In genomic region chr2:64620661-64621060, GRCh38 we compare ENCODE assay signal across 23 cellular contexts. TPM values are rescaled to one million over a fixed set of nuclear protein-coding genes. Genes with fewer than 3 reads are reported as not detected.
DNase-seq lines count a peak whose midpoint lies in the region; ATAC-seq, FAIRE-seq and TF ChIP-seq lines count a peak whose summit lies in the region.
"Had no signal": no experiment of that assay in that cellular context is flagged by ENCODE, and none has a peak within 500 bp of the region (broad histone marks: within the 10 kb centered on the region; RNA-seq: fewer than 3 reads in every experiment).

No MANE protein-coding gene starts in this region.

- no peak for TF ChIP-seq RAD21 in HepG2 (CRISPR knock-in tag; IDR thresholded peaks at IDR 0.05)

- intact Hi-C loops in HepG2 (cut with micrococcal nuclease; ENCODE audit: unreplicated experiment), result no loop called here
- intact Hi-C loops in right lobe of liver (cut with DNase I), result loop anchor here in 1 of 2 donors (10.0 kb wide), 1 partner anchor 244 kb away; no protein-coding TSS in a partner anchor
- intact Hi-C loops in OCI-LY7 (cut with micrococcal nuclease; ENCODE audit: unreplicated experiment), result loop anchor here (10.0 kb wide), 1 partner anchor 286 kb away; no protein-coding TSS in a partner anchor
- intact Hi-C loops in left colon (cut with DNase I, micrococcal nuclease), result no loop called here

- no peak overlapping the region for H3K9ac ChIP-seq in HepG2 (ENCODE audit: insufficient read depth, low read depth, low read length)
- H3K9ac ChIP-seq in iPS-20b (ENCODE audit: low read depth, low read length), result no peak overlapping the region; the same call in 1 of the 2 replicates
- H3K9ac ChIP-seq: BLaER1 treated with 17β-estradiol and CSF1 and Interleukin-3, amounts not matched to agents 10 nM and 100 nM had no signal

- no peaks in the 10 kb centered on the region for H4K20me1 ChIP-seq in HepG2 (ENCODE audit: insufficient read depth, low read length)
- H4K20me1 ChIP-seq in OCI-LY7 (ENCODE audit: insufficient read depth, low read length), result no peaks in the 10 kb centered on the region
- H4K20me1 ChIP-seq: BLaER1 treated with 17β-estradiol and CSF1 and Interleukin-3, amounts not matched to agents 10 nM and 100 nM had no signal

- H3K4me3 ChIP-seq in HepG2 (replicated peaks in 1 of 3; ENCODE audit: insufficient read depth in 1 of 3, low read depth in 2 of 3, low read length in 3 of 3), result no peak overlapping the region
- H3K4me3 ChIP-seq in right lobe of liver, result no peak overlapping the region
- H3K4me3 ChIP-seq in HAP-1, result no peak overlapping the region
- peak overlapping the region; percentile 21; the same call in 1 of the 2 replicates for H3K4me3 ChIP-seq in iPS-20b (ENCODE audit: low read length)
- no peak overlapping the region for H3K4me3 ChIP-seq in OCI-LY7 (ENCODE audit: low read depth, low read length, poor library complexity, severe bottlenecking)
- H3K4me3 ChIP-seq: A549; BLaER1 treated with 17β-estradiol and CSF1 and Interleukin-3, amounts not matched to agents 10 nM and 100 nM; GM12878 had no signal

- POLR2A ChIA-PET in HepG2 (lab: Yijun Ruan, JAX) (no interaction called here), OCI-LY7 (lab: Charles Lee) (interaction anchor here (1.9 kb wide), 1 partner anchor 15 kb away, joined by 4 read pairs; no protein-coding TSS in a partner anchor)

- WGBS in HepG2 (ENCODE audit: low lambda C conversion rate), result 28% methylated on average over 4 of the region's 4 CpGs
- WGBS in right lobe of liver (ENCODE audit: insufficient coverage, low coverage, low lambda C conversion rate, missing lambda C conversion rate), result 83% methylated on average over 4 of the region's 4 CpGs

- no TSS peak for BruUV-seq in HepG2 (replicated peaks; lab: Mats Ljungman, UMichigan)
- no TSS peak for BruUV-seq in OCI-LY7 (replicated peaks; lab: Mats Ljungman, UMichigan)

- CTCF ChIA-PET in HepG2 (lab: Yijun Ruan, JAX; ENCODE audit: low intra/inter-chr PET ratio, low total read pairs), result no interaction called here
- CTCF ChIA-PET in OCI-LY7 (lab: Charles Lee; ENCODE audit: unreplicated experiment), result no interaction called here

- in situ Hi-C loops in HepG2 (cut with HindIII; ENCODE audit: extremely low pct_ligation_motif_present, low pct_unique_long_range_greater_than_20kb), result loop anchor here (25.0 kb wide), 1 partner anchor 942 kb away; no protein-coding TSS in a partner anchor
- in situ Hi-C loops in HAP-1 (cut with MboI; ENCODE audit: low sequenced_read_pairs), result no loop called here

- H3K4me1 ChIP-seq in HepG2 (ENCODE audit: insufficient read depth, low read length) (peaks cover 5% of the 10 kb centered on the region), right lobe of liver (no peaks in the 10 kb centered on the region), HAP-1 (peaks cover 28% of the 10 kb centered on the region), iPS-20b (ENCODE audit: insufficient read depth, low read length) (peaks cover 19% of the 10 kb centered on the region; the same call in 1 of the 2 replicates), OCI-LY7 (ENCODE audit: insufficient read depth, low read length, poor library complexity, severe bottlenecking) (peaks cover 3% of the 10 kb centered on the region)
- H3K4me1 ChIP-seq: A549, BE2C had no signal

- no peak for TF ChIP-seq CTCF in HepG2 (CRISPR knock-in tag; IDR thresholded peaks at IDR 0.05)
- TF ChIP-seq CTCF in right lobe of liver (IDR thresholded peaks at IDR 0.05), result no peak
- no peak for TF ChIP-seq CTCF in VCaP (conservative IDR thresholded peaks at IDR 0.05)
- no peak for TF ChIP-seq CTCF in OCI-LY7 (conservative IDR thresholded peaks at IDR 0.05; ENCODE audit: low read length)

- no peaks in the 10 kb centered on the region for H3K79me2 ChIP-seq in HepG2 (ENCODE audit: insufficient read depth, low read length)
- H3K79me2 ChIP-seq in OCI-LY7 (ENCODE audit: insufficient read depth, low read depth, low read length), result no peaks in the 10 kb centered on the region

- FAIRE-seq in HepG2 (lab: Jason Lieb, UNC), result peak; percentile 26
- FAIRE-seq: D721Med had no signal

- TF ChIP-seq POLR2A in HepG2 (IDR thresholded peaks at IDR 0.05; ENCODE audit: insufficient read depth in 1 of 2, low read depth in 2 of 2, low read length in 2 of 2) (no peak), right lobe of liver (IDR thresholded peaks at IDR 0.05) (no peak)

- H3K27ac ChIP-seq in HepG2 (ENCODE audit: extremely low read length, insufficient read depth, low read length) (no peak overlapping the region), right lobe of liver (no peak overlapping the region), VCaP (peak overlapping the region; percentile 55), iPS-20b (ENCODE audit: low read length) (no peak overlapping the region), OCI-LY7 (ENCODE audit: low read depth, low read length, poor library complexity, severe bottlenecking) (no peak overlapping the region)
- H3K27ac ChIP-seq: A549; BLaER1 treated with 17β-estradiol and CSF1 and Interleukin-3, amounts not matched to agents 10 nM and 100 nM had no signal

- H3K9me3 ChIP-seq in HepG2 (ENCODE audit: low read length) (no peaks in the 10 kb centered on the region), right lobe of liver (no peaks in the 10 kb centered on the region), HAP-1 (no peaks in the 10 kb centered on the region), iPS-20b (ENCODE audit: insufficient read depth, low read depth, low read length) (no peaks in the 10 kb centered on the region), OCI-LY7 (ENCODE audit: low read length) (no peaks in the 10 kb centered on the region)
- H3K9me3 ChIP-seq: A549; BE2C; BLaER1 treated with 17β-estradiol and CSF1 and Interleukin-3, amounts not matched to agents 10 nM and 100 nM had no signal

- H2AFZ ChIP-seq in HepG2 (ENCODE audit: low read length) (no peak overlapping the region), OCI-LY7 (ENCODE audit: low read length) (no peak overlapping the region)

- TF ChIP-seq EP300 in HepG2 (IDR thresholded peaks at IDR 0.05; ENCODE audit: low read depth in 2 of 2, low read length in 2 of 2), result no peak
- TF ChIP-seq EP300 in HepG2 (CRISPR knock-in tag; IDR thresholded peaks at IDR 0.05; ENCODE audit: borderline replicate concordance), result no peak

- DNase-seq in HepG2 (ENCODE audit: low spot score), result no peak
- no peak for DNase-seq in right lobe of liver
- peak; percentile 58 to 90 for DNase-seq in HAP-1 (ENCODE audit: low spot score in 2 of 2)
- no peak for DNase-seq in NCI-H1694 (lab: John Stamatoyannopoulos, UW)
- DNase-seq in OCI-LY7 (ENCODE audit: low spot score), result no peak
- DNase-seq in left colon, result no peak
- DNase-seq: 8988T; ACHN; AML-193; BE2C; CD4-positive, alpha-beta T cell; CD8-positive, alpha-beta memory T cell; DMS 273 treated with DMSO at 0.1 percent for 48 hours; DMS79; EL; GDM1; HCEC 1CT had no signal

- H3K27me3 ChIP-seq in HepG2 (ENCODE audit: control insufficient read depth in 1 of 2, insufficient read depth in 2 of 2, low read length in 2 of 2) (peaks cover 1 to 5% of the 10 kb centered on the region in 2 experiments; a peak in 2 of 5 replicates), right lobe of liver (no peaks in the 10 kb centered on the region), HAP-1 (ENCODE audit: low read depth) (no peaks in the 10 kb centered on the region), iPS-20b (ENCODE audit: insufficient read depth, low read length) (no peaks in the 10 kb centered on the region)
- H3K27me3 ChIP-seq: BE2C; BLaER1 treated with 17β-estradiol and CSF1 and Interleukin-3, amounts not matched to agents 10 nM and 100 nM had no signal

- ATAC-seq in HepG2, result no peak
- no peak for ATAC-seq in right lobe of liver
- no peak for ATAC-seq in left colon
- ATAC-seq: A549, GM12878 had no signal

- H3K4me2 ChIP-seq in HepG2 (ENCODE audit: low read depth, low read length) (no peak overlapping the region), OCI-LY7 (ENCODE audit: low read length) (no peak overlapping the region)
- H3K4me2 ChIP-seq: A549; BLaER1 treated with 17β-estradiol and CSF1 and Interleukin-3, amounts not matched to agents 10 nM and 100 nM had no signal

- H3K9me2 ChIP-seq in OCI-LY7 (ENCODE audit: insufficient read depth, low read length), result no peaks in the 10 kb centered on the region

- H3K36me3 ChIP-seq in HepG2 (replicated peaks in 1 of 2; ENCODE audit: control insufficient read depth in 1 of 2, insufficient read depth in 2 of 2, low read length in 2 of 2) (no peaks in the 10 kb centered on the region), right lobe of liver (no peaks in the 10 kb centered on the region), HAP-1 (replicated peaks) (no peaks in the 10 kb centered on the region), iPS-20b (ENCODE audit: insufficient read depth, low read depth, low read length) (no peaks in the 10 kb centered on the region), OCI-LY7 (ENCODE audit: insufficient read depth, low read length) (no peaks in the 10 kb centered on the region)
- H3K36me3 ChIP-seq: BE2C; BLaER1 treated with 17β-estradiol and CSF1 and Interleukin-3, amounts not matched to agents 10 nM and 100 nM had no signal

RNA-seq across cellular contexts. Expression of gene SERTAD2, which starts 33.1 kb away (rescaled TPM):
- total RNA-seq in HepG2 (2016; rRNA removed; fragmentation: Illumina TruSeq; extraction: Trizol), result 6.7 and 11.8 TPM in 2 replicates
- 1.4 and 1.5 TPM in 2 replicates for total RNA-seq in HepG2 (2016; cell fraction: cytosol; rRNA removed; fragmentation: Illumina TruSeq; extraction: Trizol; ENCODE audit: low read depth)
- 6.7 and 10.6 TPM in 2 replicates for total RNA-seq in HepG2 (2016; cell fraction: insoluble cytoplasmic fraction; rRNA removed; fragmentation: Illumina TruSeq; extraction: Trizol)
- total RNA-seq in HepG2 (2016; cell fraction: membrane; rRNA removed; fragmentation: Illumina TruSeq; extraction: Trizol), result 7.8 and 8.3 TPM in 2 replicates
- total RNA-seq in HepG2 (2016; cell fraction: nucleus; rRNA removed; fragmentation: Illumina TruSeq; extraction: Trizol), result 14.3 and 14.5 TPM in 2 replicates
- 22.6 and 23.5 TPM in 2 replicates for polyA plus RNA-seq in HepG2 (2011; rRNA removed)
- 18.0 and 25.0 TPM in 2 replicates for polyA plus RNA-seq in HepG2 (2011; cell fraction: cytosol; rRNA removed)
- 19.6 and 25.0 TPM in 2 replicates for polyA plus RNA-seq in HepG2 (2011; cell fraction: nucleus; rRNA removed)
- 42.6 and 46.2 TPM in 2 replicates for polyA plus RNA-seq in HepG2 (2012)
- 1.8 and 2.6 TPM in 2 replicates for polyA plus RNA-seq in HepG2 (2016; cell fraction: cytosol; fragmentation: Illumina TruSeq; extraction: Trizol; ENCODE audit: low read depth)
- polyA plus RNA-seq in HepG2 (2016; cell fraction: insoluble cytoplasmic fraction; fragmentation: Illumina TruSeq; extraction: Trizol; ENCODE audit: low read depth), result 15.8 and 17.6 TPM in 2 replicates
- polyA plus RNA-seq in HepG2 (2016; cell fraction: membrane; fragmentation: Illumina TruSeq; extraction: Trizol; ENCODE audit: low read depth), result 6.6 and 6.8 TPM in 2 replicates
- polyA plus RNA-seq in HepG2 (2016; cell fraction: nucleus; fragmentation: Illumina TruSeq; extraction: Trizol; ENCODE audit: insufficient read depth, low read depth), result 25.6 and 26.8 TPM in 2 replicates
- polyA minus RNA-seq in HepG2 (2011; rRNA and poly(A)+ RNA removed; ENCODE audit: low replicate concordance), result 7.6 and 39.9 TPM in 2 replicates
- 37.8 and 40.2 TPM in 2 replicates for polyA minus RNA-seq in HepG2 (2011; cell fraction: cytosol; rRNA and poly(A)+ RNA removed)
- 37.5 and 39.7 TPM in 2 replicates for polyA minus RNA-seq in HepG2 (2011; cell fraction: nucleus; rRNA and poly(A)+ RNA removed)
- 10 to 100 TPM in 2 of 6 experiments, 1 to 10 TPM in 4; 3.7 to 14.4 (median 8.4) TPM for total RNA-seq in right lobe of liver
- 10.7 and 11.5 TPM in 2 replicates for total RNA-seq in OCI-LY7 (2014; rRNA removed; shearing (Covaris generic))
- total RNA-seq in OCI-LY7 (2022), result 53.2 and 54.5 TPM in 2 replicates
- 10 to 100 TPM; 16.0 to 20.5 TPM for total RNA-seq in left colon

Comparison
In these comparisons a context has a peak if more than half of its experiments do, and no peak if none do; other contexts are left out.
1. DNase-seq: peak in HAP-1 (2 of 2); none in HepG2 (single experiment), right lobe of liver (0 of 3), NCI-H1694 (single experiment), OCI-LY7 (single experiment) and left colon (0 of 2).